In the genomic region with DNA sequence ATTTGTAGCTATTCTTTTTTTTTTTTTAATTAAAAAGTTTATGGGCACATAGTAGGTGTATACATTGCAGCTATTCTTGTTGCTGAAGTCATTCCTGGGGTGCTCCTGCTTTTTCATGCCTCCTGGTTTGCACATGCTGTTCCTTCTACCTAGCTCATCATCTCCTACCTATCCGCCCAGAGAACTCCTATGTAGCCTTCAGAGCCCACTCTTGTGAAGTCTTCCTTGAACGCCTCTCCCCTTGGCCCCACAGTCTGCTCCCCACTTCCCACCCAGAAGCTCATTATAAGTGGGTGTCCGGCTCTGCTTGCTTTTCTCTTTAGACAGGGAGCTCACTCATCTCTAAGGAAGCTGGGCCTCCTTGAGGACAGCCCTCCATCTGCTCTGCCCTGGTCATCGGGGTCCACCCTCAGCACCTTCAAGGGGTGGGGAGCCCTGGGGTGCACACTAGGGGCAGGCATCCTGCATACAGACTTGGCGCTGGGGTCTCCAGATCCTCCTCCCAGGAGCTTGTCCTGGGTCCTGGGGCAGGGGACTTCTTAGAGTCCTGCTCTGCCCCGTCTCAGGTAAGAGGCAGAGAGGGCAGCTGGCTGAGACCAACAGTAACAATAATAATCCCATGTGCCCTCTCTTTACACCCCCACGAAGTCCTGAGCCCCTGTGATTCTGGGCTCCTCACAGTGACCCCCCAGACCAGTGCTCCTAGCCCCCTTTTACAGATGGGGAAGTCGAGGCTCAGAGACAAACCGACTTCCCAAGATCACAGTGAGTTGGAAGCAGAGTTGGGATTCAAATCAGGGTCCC, we compare ENCODE assay signal across 22 cellular contexts. TPM values are rescaled to one million over a fixed set of nuclear protein-coding genes. Genes with fewer than 3 reads are reported as not detected.
"Had no signal": no experiment of that assay in that cellular context is flagged by ENCODE, and none has a peak within 500 bp of the region (broad histone marks: within the 10 kb centered on the region; RNA-seq: fewer than 3 reads in every experiment).

No MANE protein-coding gene starts in this region.

- H3K4me1 ChIP-seq: uterus had no signal

- H3K4me3 Mint-ChIP-seq: activated T-helper 1 cell treated with anti-CD3 and anti-CD28 coated beads, Interleukin-12 subunit alpha, Interleukin-12 subunit beta, Interleukin-2, Interleukin-4 antibody, amounts not matched to agents 30 ng/mL and 10 ng/mL and 1 ng/mL, durations not matched to agents 14 hours and 24 hours and 36 hours; stimulated activated naive CD8-positive, alpha-beta T cell treated with anti-CD3 and anti-CD28 coated beads, Interleukin-15, Interleukin-2, amounts not matched to agents 100 ng/mL and 50 ng/mL, for 24 hours had no signal

- H3K4me3 ChIP-seq: esophagus muscularis mucosa, gastroesophageal sphincter, heart left ventricle, mucosa of descending colon, tibial nerve, uterus had no signal

- H3K27ac Mint-ChIP-seq: activated T-helper 1 cell treated with anti-CD3 and anti-CD28 coated beads, Interleukin-12 subunit alpha, Interleukin-12 subunit beta, Interleukin-2, Interleukin-4 antibody, amounts not matched to agents 30 ng/mL and 10 ng/mL and 1 ng/mL, durations not matched to agents 14 hours and 24 hours and 36 hours; stimulated activated naive CD8-positive, alpha-beta T cell treated with anti-CD3 and anti-CD28 coated beads, Interleukin-15, Interleukin-2, amounts not matched to agents 100 ng/mL and 50 ng/mL, for 24 hours had no signal

- DNase-seq: activated CD4-positive, alpha-beta T cell treated with anti-CD3 and anti-CD28 coated beads for 1 hour; activated CD4-positive, alpha-beta T cell treated with anti-CD3 and anti-CD28 coated beads, Interleukin-2, amount 50 U/mL, for 4 hours; activated gamma-delta T cell treated with Interleukin-2 at 50 U/mL for 16 hours; activated T-cell treated with anti-CD3 and anti-CD28 coated beads for 4 hours; anterior cingulate cortex; cortex of kidney; kidney glomerular epithelial cell; mesenchymal stem cell; naive B cell; nucleus accumbens; retina; stimulated activated CD4-positive, alpha-beta T cell treated with anti-CD3 and anti-CD28 coated beads, Interleukin-2, amount 100 ng/mL, for 48 hours; uterus; WERI-Rb-1 had no signal

- H3K36me3 ChIP-seq: esophagus muscularis mucosa, gastroesophageal sphincter, heart left ventricle, tibial nerve, uterus, WERI-Rb-1 had no signal

- H3K36me3 Mint-ChIP-seq: naive B cell had no signal

- H3K9me3 Mint-ChIP-seq: activated T-helper 1 cell treated with anti-CD3 and anti-CD28 coated beads, Interleukin-12 subunit alpha, Interleukin-12 subunit beta, Interleukin-2, Interleukin-4 antibody, amounts not matched to agents 30 ng/mL and 10 ng/mL and 1 ng/mL, durations not matched to agents 14 hours and 24 hours and 36 hours; stimulated activated naive CD8-positive, alpha-beta T cell treated with anti-CD3 and anti-CD28 coated beads, Interleukin-15, Interleukin-2, amounts not matched to agents 100 ng/mL and 50 ng/mL, for 24 hours had no signal

- H3K27me3 ChIP-seq: esophagus muscularis mucosa, gastroesophageal sphincter, tibial nerve, uterus had no signal

- ATAC-seq: gastroesophageal sphincter, heart left ventricle, mucosa of descending colon had no signal

- H3K9me3 ChIP-seq: esophagus muscularis mucosa, gastroesophageal sphincter, heart left ventricle, mucosa of descending colon, tibial nerve, uterus had no signal

- H3K27ac ChIP-seq: esophagus muscularis mucosa, gastroesophageal sphincter, heart left ventricle, uterus had no signal

RNA-seq across cellular contexts. Expression of a gene that starts 21.0 kb away (rescaled TPM):
- total RNA-seq: activated T-helper 1 cell treated with anti-CD3 and anti-CD28 coated beads, Interleukin-12 subunit alpha, Interleukin-12 subunit beta, Interleukin-2, Interleukin-4 antibody, amounts not matched to agents 30 ng/mL and 10 ng/mL and 1 ng/mL, durations not matched to agents 14 hours and 24 hours and 36 hours; T-helper 2 cell treated with Interferon-gamma antibody and Interleukin-4, amounts not matched to agents 100 ng/mL and 5 ng/mL, for 36 hours had no signal

RNA-seq across cellular contexts. Expression of a gene that starts 45.0 kb away (rescaled TPM):
- total RNA-seq: activated T-helper 1 cell treated with anti-CD3 and anti-CD28 coated beads, Interleukin-12 subunit alpha, Interleukin-12 subunit beta, Interleukin-2, Interleukin-4 antibody, amounts not matched to agents 30 ng/mL and 10 ng/mL and 1 ng/mL, durations not matched to agents 14 hours and 24 hours and 36 hours had no signal
